ENCODE assay signal across 20 cellular contexts in the genomic region with DNA sequence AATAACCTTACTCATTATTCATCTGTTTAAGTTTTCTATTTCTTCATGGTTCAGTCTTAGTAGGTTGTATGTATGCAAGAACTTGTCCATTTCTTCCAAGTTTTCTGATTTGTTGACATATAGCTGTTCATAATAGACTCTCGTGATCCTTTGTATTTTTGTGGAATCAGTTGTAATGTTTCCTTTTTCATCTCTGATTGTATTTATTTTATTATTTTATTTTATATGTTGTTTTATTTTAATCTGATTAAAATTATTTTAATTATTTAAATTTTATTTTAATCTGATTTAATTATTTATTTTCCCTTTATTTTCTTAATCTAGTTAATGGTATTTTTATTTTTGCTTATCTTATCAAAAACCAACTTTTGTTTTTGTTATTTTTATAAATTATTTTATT. TPM values are rescaled to one million over a fixed set of nuclear protein-coding genes. Genes with fewer than 3 reads are reported as not detected.
"Had no signal": no experiment of that assay in that cellular context is flagged by ENCODE, and none has a peak within 500 bp of the region (broad histone marks: within the 10 kb centered on the region; RNA-seq: fewer than 3 reads in every experiment).

No MANE protein-coding gene starts in this region.

- H3K36me3 ChIP-seq: MG63 had no signal

- H3K27ac ChIP-seq: RWPE1 had no signal

- DNase-seq: IMR-90, Karpas-422, KG1, MG63, NCI-H1092 treated with DMSO at 0.1 percent for 48 hours, NCI-H1436, NCI-H187, NCI-H2029, NCI-H2081 treated with DMSO at 0.1 percent for 48 hours, NCI-H2171, NCI-H226, NCI-H446, NCI-H510A, NCI-H524 treated with DMSO at 0.1 percent for 48 hours, NCI-H69, NCI-H774, SHP77, SK-N-SH had no signal

- H3K9ac ChIP-seq: SK-N-SH had no signal

- H3K9me3 ChIP-seq: MG63, SK-N-SH had no signal

- H3K4me3 ChIP-seq: MG63 had no signal

- ATAC-seq: HepG2 had no signal

- FAIRE-seq: HepG2 had no signal

RNA-seq across cellular contexts. Expression of gene SLC9A2, which starts 43.5 kb away (rescaled TPM):
- total RNA-seq: IMR-90 had no signal
- polyA plus RNA-seq: HepG2, IMR-90, SK-N-SH had no signal
